17 cellular contexts compared by ENCODE assay signal in genomic region chr17:37100231-37100630, GRCh38.
"Had no signal": no experiment of that assay in that cellular context is flagged by ENCODE, and none has a peak within 500 bp of the region (broad histone marks: within the 10 kb centered on the region; RNA-seq: fewer than 3 reads in every experiment).

No MANE protein-coding gene starts in this region.

- H3K27ac ChIP-seq: ascending aorta, coronary artery, gastrocnemius medialis, left ventricle myocardium inferior, psoas muscle, right lobe of liver, suprapubic skin, VCaP had no signal

- H3K4me3 ChIP-seq: ascending aorta, coronary artery, gastrocnemius medialis, left ventricle myocardium inferior, psoas muscle, right lobe of liver, suprapubic skin had no signal

- DNase-seq: activated CD4-positive, alpha-beta T cell treated with anti-CD3 and anti-CD28 coated beads for 4 hours; activated CD8-positive, alpha-beta memory T cell treated with anti-CD3 and anti-CD28 coated beads, Interleukin-2, amount 50 U/mL, for 48 hours; activated CD8-positive, alpha-beta T cell treated with anti-CD3 and anti-CD28 coated beads for 36 hours; activated naive CD4-positive, alpha-beta T cell; effector memory CD4-positive, alpha-beta T cell; gastrocnemius medialis; kidney; left ventricle myocardium inferior; mesenchymal stem cell; psoas muscle; right lobe of liver; stimulated activated naive CD8-positive, alpha-beta T cell treated with anti-CD3 and anti-CD28 coated beads, Interleukin-15, Interleukin-2, amounts not matched to agents 100 U/mL and 50 U/mL, for 24 hours; T1000 had no signal

- H3K9me3 ChIP-seq: ascending aorta, gastrocnemius medialis, left ventricle myocardium inferior, psoas muscle, right lobe of liver, suprapubic skin had no signal

- H3K27me3 ChIP-seq: ascending aorta, gastrocnemius medialis, right lobe of liver, suprapubic skin had no signal

- H3K4me1 ChIP-seq: ascending aorta, gastrocnemius medialis, left ventricle myocardium inferior, psoas muscle, right lobe of liver, suprapubic skin had no signal
